11 cellular contexts compared by ENCODE assay signal in genomic region chr12:104718581-104718980, GRCh38.
DNase-seq lines count a peak whose midpoint lies in the region; TF ChIP-seq lines count a peak whose summit lies in the region.
"Had no signal": no experiment of that assay in that cellular context is flagged by ENCODE, and none has a peak within 500 bp of the region (broad histone marks: within the 10 kb centered on the region; RNA-seq: fewer than 3 reads in every experiment).

No MANE protein-coding gene starts in this region.

- no peaks in the 10 kb centered on the region for H3K9me3 ChIP-seq in neutrophil

- peak overlapping the region; percentile 95 for H3K27ac ChIP-seq in neutrophil

- H3K4me3 ChIP-seq in astrocyte of the spinal cord (ENCODE audit: low read depth, low read length) (no peak overlapping the region), neutrophil (ENCODE audit: low read depth in 1 of 2, low read length in 1 of 2) (no peak overlapping the region)

- in situ Hi-C loops in astrocyte of the spinal cord (cut with HindIII; ENCODE audit: low sequenced_read_pairs), result no loop called here

- DNase-seq in NCI-H2029 (lab: John Stamatoyannopoulos, UW) (peak; percentile 27), NCI-H2029 treated with DMSO at 0.1 percent for 48 hours (lab: John Stamatoyannopoulos, UW) (no peak), NCI-H1092 treated with DMSO at 0.1 percent for 48 hours (lab: John Stamatoyannopoulos, UW) (peak; percentile 19), astrocyte of the spinal cord (ENCODE audit: low read depth, low spot score) (peak; percentile 55), mucosa of gallbladder (ENCODE audit: low spot score) (no peak), SIG-M5 treated with dmso at 0.1 percent for 504 hours (lab: John Stamatoyannopoulos, UW; ENCODE audit: unreplicated experiment) (no peak), NCI-H82 treated with DMSO at 0.1 percent for 48 hours (lab: John Stamatoyannopoulos, UW; ENCODE audit: unreplicated experiment) (no peak)
- DNase-seq: amniotic stem cell; effector memory CD4-positive, alpha-beta T cell; mesenchymal stem cell had no signal

- H3K4me1 ChIP-seq in neutrophil (ENCODE audit: control insufficient read depth in 1 of 2, insufficient read depth in 1 of 2, low read depth in 1 of 2, low read length in 1 of 2), result peaks cover 23% of the 10 kb centered on the region in 2 experiments

- no peak for TF ChIP-seq CTCF in astrocyte of the spinal cord (IDR thresholded peaks at IDR 0.05; ENCODE audit: low read depth, low read length)
- no peak for TF ChIP-seq CTCF in neutrophil (IDR thresholded peaks at IDR 0.05)

- H3K36me3 ChIP-seq in neutrophil, result peaks cover 3% of the 10 kb centered on the region

- H3K27me3 ChIP-seq in neutrophil, result no peaks in the 10 kb centered on the region

Comparison
In these comparisons a context has a peak if more than half of its experiments do, and no peak if none do; other contexts are left out.
1. DNase-seq: peak in NCI-H2029 (single experiment), NCI-H1092 treated with DMSO at 0.1 percent for 48 hours (single experiment) and astrocyte of the spinal cord (single experiment); none in NCI-H2029 treated with DMSO at 0.1 percent for 48 hours (single experiment), mucosa of gallbladder (single experiment), SIG-M5 treated with dmso at 0.1 percent for 504 hours (single experiment) and NCI-H82 treated with DMSO at 0.1 percent for 48 hours (single experiment).